ENCODE assay signal across 14 cellular contexts in genomic region chr11:8207080-8208000, GRCh38. TPM values are rescaled to one million over a fixed set of nuclear protein-coding genes. Genes with fewer than 3 reads are reported as not detected.
DNase-seq lines count a peak whose midpoint lies in the region; ATAC-seq, FAIRE-seq and TF ChIP-seq lines count a peak whose summit lies in the region.
"Had no signal": no experiment of that assay in that cellular context is flagged by ENCODE, and none has a peak within 500 bp of the region (broad histone marks: within the 10 kb centered on the region; RNA-seq: fewer than 3 reads in every experiment).

No MANE protein-coding gene starts in this region.

- H2AFZ ChIP-seq in H1 (ENCODE audit: low read length) (0 out of 2 replicates have a peak overlapping the region, but pooled peaks have one; percentile 8), neuronal stem cell (ENCODE audit: low read length) (peak overlapping the region; percentile 78)

- no peak overlapping the region for H2BK120ac ChIP-seq in H1 (replicated peaks; ENCODE audit: low read depth, low read length)
- peak overlapping the region; percentile 37 for H2BK120ac ChIP-seq in neuronal stem cell (ENCODE audit: low read depth, low read length)

- no peak overlapping the region for H4K8ac ChIP-seq in H1 (ENCODE audit: extremely low read depth, insufficient read depth, low read length)
- H4K8ac ChIP-seq in neuronal stem cell (ENCODE audit: low read depth, low read length) = no peak overlapping the region

- TF ChIP-seq POLR2A in H1 (IDR thresholded peaks at IDR 0.05; ENCODE audit: control extremely low read depth in 1 of 2, low read depth in 2 of 2, low read length in 2 of 2) = no peak

- POLR2A ChIA-PET in H1 (lab: Charles Lee; ENCODE audit: partially characterized antibody) = interaction anchor here (0.8 to 1.5 kb wide), 4 partner anchors 11 to 478 kb away, joined by 3 to 4 read pairs (median 3); no protein-coding TSS in a partner anchor

- H3K9ac ChIP-seq in BLaER1 treated with 17β-estradiol and CSF1 and Interleukin-3, amounts not matched to agents 10 nM and 100 nM = peak overlapping the region; percentile 57 to 81 (median 75)
- H3K9ac ChIP-seq in H1 (replicated peaks in 1 of 4; ENCODE audit: extremely low read depth in 1 of 4, low read depth in 3 of 4, low read length in 3 of 4) (no peak overlapping the region), neuronal stem cell (ENCODE audit: low read depth, low read length, poor library complexity) (no peak overlapping the region)

- H3K79me2 ChIP-seq in H1 (ENCODE audit: control insufficient read depth in 1 of 2, insufficient read depth in 2 of 2, low read length in 2 of 2) = no peaks in the 10 kb centered on the region

- H3K27me3 ChIP-seq in BLaER1 treated with 17β-estradiol and CSF1 and Interleukin-3, amounts not matched to agents 10 nM and 100 nM = no peaks in the 10 kb centered on the region
- no peaks in the 10 kb centered on the region for H3K27me3 ChIP-seq in H1 (replicated peaks in 1 of 4; ENCODE audit: control insufficient read depth in 3 of 4, extremely low read depth in 1 of 4, insufficient read depth in 3 of 4, low read length in 3 of 4)
- peaks cover 0 to 21% (median 0%) of the 10 kb centered on the region in 3 experiments for H3K27me3 ChIP-seq in neuronal stem cell (ENCODE audit: control insufficient read depth in 3 of 3, insufficient read depth in 3 of 3, low read depth in 1 of 3, low read length in 3 of 3)

- WGBS in H1 (ENCODE audit: extremely low coverage in 1 of 2, insufficient coverage in 1 of 2, insufficient read length in 1 of 2, insufficient replicate concordance in 2 of 2, low coverage in 1 of 2, low lambda C conversion rate in 2 of 2, missing lambda C conversion rate in 1 of 2), 2 experiments = 72% methylated on average over 20 of the region's 20 CpGs; no CpG with 5 or more reads in 1 of the 2 experiments
- no CpG with 5 or more reads among the region's 20 CpGs for WGBS in neuronal stem cell (ENCODE audit: extremely low coverage in 2 of 2, insufficient read length in 2 of 2, insufficient replicate concordance in 1 of 2), 2 donors

- H4K91ac ChIP-seq in H1 (replicated peaks; ENCODE audit: insufficient read length, low read length) (peak overlapping the region; percentile 11), neuronal stem cell (ENCODE audit: low read depth, low read length, poor library complexity) (no peak overlapping the region)

- H3K27ac Mint-ChIP-seq in IgD-negative memory B cell = peak overlapping the region in 2 of 3 donors; percentile 36 to 74
- H3K27ac Mint-ChIP-seq: activated naive CD8-positive, alpha-beta T cell treated with anti-CD3 and anti-CD28 coated beads, Interleukin-2, amount 10 ng/mL, durations not matched to agents 7 days and 5 days; effector memory CD8-positive, alpha-beta T cell had no signal

- ATAC-seq in HG03196 (IDR thresholded peaks at IDR 0.05; ENCODE audit: unreplicated experiment) (no peak), GM18867 (IDR thresholded peaks at IDR 0.05; ENCODE audit: unreplicated experiment) (no peak)
- ATAC-seq: effector memory CD8-positive, alpha-beta T cell had no signal

- no peaks in the 10 kb centered on the region for H4K20me1 ChIP-seq in BLaER1 treated with 17β-estradiol and CSF1 and Interleukin-3, amounts not matched to agents 10 nM and 100 nM
- H4K20me1 ChIP-seq in H1 (replicated peaks in 1 of 2; ENCODE audit: control insufficient read depth in 1 of 2, insufficient read depth in 2 of 2, low read length in 2 of 2) = no peaks in the 10 kb centered on the region

- no peaks in the 10 kb centered on the region for H3K36me3 ChIP-seq in BLaER1 treated with 17β-estradiol and CSF1 and Interleukin-3, amounts not matched to agents 10 nM and 100 nM
- H3K36me3 ChIP-seq in H1 (ENCODE audit: control insufficient read depth in 2 of 4, insufficient read depth in 4 of 4, low read length in 3 of 4) (no peaks in the 10 kb centered on the region), neuronal stem cell (replicated peaks in 1 of 2; ENCODE audit: control insufficient read depth in 2 of 2, insufficient read depth in 2 of 2, low read length in 2 of 2) (no peaks in the 10 kb centered on the region)

- peak overlapping the region; percentile 43 to 95 (median 86) for H3K27ac ChIP-seq in BLaER1 treated with 17β-estradiol and CSF1 and Interleukin-3, amounts not matched to agents 10 nM and 100 nM
- H3K27ac ChIP-seq in H1 (ENCODE audit: low read depth, low read length) (no peak overlapping the region), neuronal stem cell (replicated peaks; ENCODE audit: low read length) (peak overlapping the region; percentile 44)

- H3K14ac ChIP-seq in H1 (ENCODE audit: insufficient read length) (no peak overlapping the region), neuronal stem cell (ENCODE audit: low read length) (no peak overlapping the region)

- H3K4me3 Mint-ChIP-seq in IgD-negative memory B cell = peak overlapping the region; percentile 54 to 91 (median 74)
- H3K4me3 Mint-ChIP-seq: activated naive CD8-positive, alpha-beta T cell treated with anti-CD3 and anti-CD28 coated beads, Interleukin-2, amount 10 ng/mL, durations not matched to agents 7 days and 5 days; effector memory CD8-positive, alpha-beta T cell had no signal

- H3K56ac ChIP-seq in H1 (replicated peaks; ENCODE audit: insufficient read length, low read depth, low read length) = no peak overlapping the region

- H3K9me3 Mint-ChIP-seq in IgD-negative memory B cell = no peaks in the 10 kb centered on the region
- H3K9me3 Mint-ChIP-seq: activated naive CD8-positive, alpha-beta T cell treated with anti-CD3 and anti-CD28 coated beads, Interleukin-2, amount 10 ng/mL, durations not matched to agents 7 days and 5 days; effector memory CD8-positive, alpha-beta T cell had no signal

- H2BK5ac ChIP-seq in H1 (ENCODE audit: low read depth, low read length) (no peak overlapping the region; the same call in 1 of the 2 replicates), neuronal stem cell (ENCODE audit: low read length) (peak overlapping the region; percentile 30)

- H2BK12ac ChIP-seq in H1 (ENCODE audit: low read depth, low read length) = no peak overlapping the region
- H2BK12ac ChIP-seq in neuronal stem cell (ENCODE audit: low read length) = peak overlapping the region; percentile 59

- H3K9me3 ChIP-seq in BLaER1 treated with 17β-estradiol and CSF1 and Interleukin-3, amounts not matched to agents 10 nM and 100 nM (replicated peaks in 1 of 11) = 0 out of 22 replicates have a peak, but pooled peaks cover 0 to 4% (median 0%) of the 10 kb centered on the region in 11 experiments
- H3K9me3 ChIP-seq in H1 (ENCODE audit: insufficient read depth in 2 of 2, low read depth in 1 of 2, low read length in 1 of 2) (no peaks in the 10 kb centered on the region), neuronal stem cell (replicated peaks in 1 of 2; ENCODE audit: control insufficient read depth in 2 of 2, insufficient read depth in 1 of 2, low read depth in 1 of 2, low read length in 2 of 2) (peaks cover 0 to 3% of the 10 kb centered on the region in 2 donors)

- H2BK15ac ChIP-seq in H1 (ENCODE audit: low read length) = no peak overlapping the region
- peak overlapping the region; percentile 11 for H2BK15ac ChIP-seq in neuronal stem cell (ENCODE audit: low read length)

- DNase-seq in H1 (ENCODE audit: low read depth in 1 of 2, low spot score in 2 of 2) = no peak
- no peak for DNase-seq in neuronal stem cell (ENCODE audit: low spot score)
- no peak for DNase-seq in GM19239 (ENCODE audit: insufficient read length, low spot score)
- DNase-seq in NCI-H2107 (lab: John Stamatoyannopoulos, UW) = no peak
- DNase-seq: activated naive CD8-positive, alpha-beta T cell treated with anti-CD3 and anti-CD28 coated beads, Interleukin-2, amount 10 ng/mL, durations not matched to agents 7 days and 5 days; effector memory CD8-positive, alpha-beta T cell; NCI-H2081 treated with DMSO at 0.1 percent for 48 hours had no signal

- H3K4me2 ChIP-seq in BLaER1 treated with 17β-estradiol and CSF1 and Interleukin-3, amounts not matched to agents 10 nM and 100 nM = peak overlapping the region; percentile 68 to 96 (median 88)
- H3K4me2 ChIP-seq in H1 (ENCODE audit: insufficient read depth in 1 of 2, low read depth in 2 of 2, low read length in 2 of 2) (no peak overlapping the region), neuronal stem cell (ENCODE audit: insufficient read depth, low read length, poor library complexity, severe bottlenecking) (peak overlapping the region; percentile 26)

- H3K27me3 Mint-ChIP-seq in IgD-negative memory B cell = peaks cover 3% of the 10 kb centered on the region

- peak overlapping the region in 5 of 10 experiments; percentile 10 to 41 (median 17); a peak in 5 of 20 replicates for H3K4me3 ChIP-seq in BLaER1 treated with 17β-estradiol and CSF1 and Interleukin-3, amounts not matched to agents 10 nM and 100 nM
- H3K4me3 ChIP-seq in H1 (ENCODE audit: extremely low read depth in 1 of 4, insufficient read depth in 2 of 4, low read depth in 3 of 4, low read length in 4 of 4) (no peak overlapping the region), neuronal stem cell (ENCODE audit: low read length in 2 of 2) (no peak overlapping the region)

- peaks cover 36 to 68% (median 51%) of the 10 kb centered on the region in 10 experiments for H3K4me1 ChIP-seq in BLaER1 treated with 17β-estradiol and CSF1 and Interleukin-3, amounts not matched to agents 10 nM and 100 nM
- peaks cover 0 to 7% (median 0%) of the 10 kb centered on the region in 4 experiments; a peak in 1 of 7 replicates for H3K4me1 ChIP-seq in H1 (replicated peaks in 1 of 4; ENCODE audit: control insufficient read depth in 3 of 4, insufficient read depth in 4 of 4, low read length in 3 of 4)
- peaks cover 8 to 20% of the 10 kb centered on the region in 2 donors for H3K4me1 ChIP-seq in neuronal stem cell (ENCODE audit: control insufficient read depth in 2 of 2, insufficient read depth in 1 of 2, low read depth in 1 of 2, low read length in 2 of 2)

- H4K5ac ChIP-seq in H1 (ENCODE audit: insufficient read length, low read depth, low read length) = no peak overlapping the region

- CTCF ChIA-PET in H1 (lab: Charles Lee; ENCODE audit: partially characterized antibody) = interaction anchor here (0.6 to 21.8 kb wide), 19 partner anchors 7 to 174 kb away, joined by 3 to 342 read pairs (median 5); partner anchors contain the start of genes LMO1 and RIC3

- H3K4ac ChIP-seq in H1 (replicated peaks; ENCODE audit: insufficient read length, low read depth, low read length) (no peak overlapping the region), neuronal stem cell (ENCODE audit: low read length) (no peak overlapping the region)

- no peak for TF ChIP-seq EP300 in H1 (IDR thresholded peaks at IDR 0.05; ENCODE audit: borderline replicate concordance in 1 of 2, low read depth in 2 of 2, low read length in 2 of 2)

- H3K36me3 Mint-ChIP-seq in IgD-negative memory B cell = peaks cover 3% of the 10 kb centered on the region
- H3K36me3 Mint-ChIP-seq: activated naive CD8-positive, alpha-beta T cell treated with anti-CD3 and anti-CD28 coated beads, Interleukin-2, amount 10 ng/mL, durations not matched to agents 7 days and 5 days had no signal

- peaks cover 7 to 16% (median 11%) of the 10 kb centered on the region in 3 donors for H3K4me1 Mint-ChIP-seq in IgD-negative memory B cell
- H3K4me1 Mint-ChIP-seq: activated naive CD8-positive, alpha-beta T cell treated with anti-CD3 and anti-CD28 coated beads, Interleukin-2, amount 10 ng/mL, durations not matched to agents 7 days and 5 days had no signal

- H2AK5ac ChIP-seq in H1 (ENCODE audit: low read depth, low read length) (no peak overlapping the region), neuronal stem cell (ENCODE audit: low read depth, low read length) (peak overlapping the region; percentile 76)

- no peak for TF ChIP-seq CTCF in H1 (IDR thresholded peaks at IDR 0.05; ENCODE audit: control extremely low read depth in 1 of 3, insufficient read depth in 1 of 3, low read depth in 1 of 3, low read length in 3 of 3)

- no peak for TF ChIP-seq RAD21 in H1 (IDR thresholded peaks at IDR 0.05 in 1 of 2, conservative IDR thresholded peaks at IDR 0.05 in 1 of 2; ENCODE audit: low read depth in 2 of 2, low read length in 2 of 2)

- no peak overlapping the region for H2BK20ac ChIP-seq in H1 (ENCODE audit: low read length)

- FAIRE-seq in H1 (lab: Jason Lieb, UNC) = no peak
- FAIRE-seq in GM19239 (lab: Jason Lieb, UNC) = no peak

- H3K23ac ChIP-seq in H1 (ENCODE audit: insufficient read length) (no peak overlapping the region), neuronal stem cell (ENCODE audit: low read depth, low read length, poor library complexity) (no peak overlapping the region)

- H3K79me1 ChIP-seq in H1 (ENCODE audit: low read depth, low read length) (no peaks in the 10 kb centered on the region; the same call in 1 of the 2 replicates), neuronal stem cell (ENCODE audit: low read depth, low read length) (no peaks in the 10 kb centered on the region)

- H3K18ac ChIP-seq in H1 (ENCODE audit: extremely low read depth, low read length) = no peak overlapping the region
- peak overlapping the region; percentile 88 for H3K18ac ChIP-seq in neuronal stem cell (ENCODE audit: low read length)

- no peaks in the 10 kb centered on the region for H3K23me2 ChIP-seq in H1 (ENCODE audit: low read depth, low read length)

RNA-seq across cellular contexts. Expression of gene RIC3, which starts 38.5 kb away (rescaled TPM):
- 5.5 TPM for polyA plus RNA-seq in IgD-negative memory B cell
- total RNA-seq in H1 (2021; fragmentation: NEBNext Ultra II Directional; extraction: Animal tissue kit (Norgen Biotek cat#: 25700)) = 15.5 and 16.6 TPM in 2 replicates
- 5.0 and 6.4 TPM in 2 replicates for polyA plus RNA-seq in H1 (2011; rRNA removed)
- 11.4 TPM for polyA plus RNA-seq in H1 (2011; cell fraction: cytosol; rRNA removed)
- 26.1 TPM for polyA plus RNA-seq in H1 (2011; cell fraction: nucleus; rRNA removed)
- polyA plus RNA-seq in H1 (2012, experiment 1 of 2) = 11.5 to 16.1 TPM (median 13.6 TPM) in 4 replicates
- 1.7 TPM for polyA plus RNA-seq in H1 (2012, experiment 2 of 2)
- polyA plus RNA-seq in H1 (2013, experiment 1 of 2) = 16.7 TPM
- 14.5 TPM for polyA plus RNA-seq in H1 (2013, experiment 2 of 2)
- polyA minus RNA-seq in H1 (2011; rRNA and poly(A)+ RNA removed) = 13.4 and 13.5 TPM in 2 replicates
- 11.4 TPM for polyA minus RNA-seq in H1 (2011; cell fraction: cytosol; rRNA and poly(A)+ RNA removed)
- polyA minus RNA-seq in H1 (2011; cell fraction: nucleus; rRNA and poly(A)+ RNA removed) = 46.2 TPM
- polyA plus RNA-seq in neuronal stem cell (2013, experiment 1 of 2) = 12.4 TPM
- polyA plus RNA-seq in neuronal stem cell (2013, experiment 2 of 2) = 12.3 TPM
- total RNA-seq: OCI-LY7 had no signal

RNA-seq across cellular contexts. Expression of gene LMO1, which starts 56.3 kb away (rescaled TPM):
- polyA plus RNA-seq in IgD-negative memory B cell = not detected
- not detected in 2 replicates for total RNA-seq in H1 (2021; fragmentation: NEBNext Ultra II Directional; extraction: Animal tissue kit (Norgen Biotek cat#: 25700))
- 0.17 and 0.30 TPM in 2 replicates for polyA plus RNA-seq in H1 (2011; rRNA removed)
- 0.32 TPM for polyA plus RNA-seq in H1 (2011; cell fraction: cytosol; rRNA removed)
- 0.37 TPM for polyA plus RNA-seq in H1 (2011; cell fraction: nucleus; rRNA removed)
- polyA plus RNA-seq in H1 (2012, experiment 1 of 2) = 0.19 to 0.85 TPM (median 0.46 TPM) in 4 replicates
- 0.45 TPM for polyA plus RNA-seq in H1 (2012, experiment 2 of 2)
- polyA plus RNA-seq in H1 (2013, experiment 1 of 2) = 0.20 TPM
- 0.11 TPM for polyA plus RNA-seq in H1 (2013, experiment 2 of 2)
- polyA minus RNA-seq in H1 (2011; rRNA and poly(A)+ RNA removed) = 0.44 TPM in 1 of 2 replicates, not detected in the other
- polyA minus RNA-seq in H1 (2011; cell fraction: cytosol; rRNA and poly(A)+ RNA removed) = not detected
- polyA minus RNA-seq in H1 (2011; cell fraction: nucleus; rRNA and poly(A)+ RNA removed) = not detected
- 9.9 TPM for polyA plus RNA-seq in neuronal stem cell (2013, experiment 1 of 2)
- polyA plus RNA-seq in neuronal stem cell (2013, experiment 2 of 2) = 9.4 TPM
- total RNA-seq: activated naive CD8-positive, alpha-beta T cell treated with anti-CD3 and anti-CD28 coated beads, Interleukin-2, amount 10 ng/mL, durations not matched to agents 7 days and 5 days; mononuclear cell; OCI-LY7; T-helper 2 cell treated with Interferon-gamma antibody and Interleukin-4, amounts not matched to agents 100 ng/mL and 5 ng/mL, for 36 hours had no signal

Comparison
In these comparisons a context has a peak if more than half of its experiments do, and no peak if none do; other contexts are left out.
1. H3K4me2 ChIP-seq: peak in BLaER1 treated with 17β-estradiol and CSF1 and Interleukin-3, amounts not matched to agents 10 nM and 100 nM (11 of 11) and neuronal stem cell (single experiment); none in H1 (0 of 2).
2. H3K9ac ChIP-seq: peak in BLaER1 treated with 17β-estradiol and CSF1 and Interleukin-3, amounts not matched to agents 10 nM and 100 nM (11 of 11); none in H1 (0 of 4) and neuronal stem cell (single experiment).